In genomic region chr1:24161270-24161669, GRCh38 we compare ENCODE assay signal across 22 cellular contexts. TPM values are rescaled to one million over a fixed set of nuclear protein-coding genes. Genes with fewer than 3 reads are reported as not detected.
"Had no signal": no experiment of that assay in that cellular context is flagged by ENCODE, and none has a peak within 500 bp of the region (broad histone marks: within the 10 kb centered on the region; RNA-seq: fewer than 3 reads in every experiment).

No MANE protein-coding gene starts in this region.

- FAIRE-seq: frontal cortex, keratinocyte had no signal

- H3K27me3 Mint-ChIP-seq: activated CD4-positive, alpha-beta T cell treated with anti-CD3 and anti-CD28 coated beads, Interleukin-2, amount 10 ng/mL, durations not matched to agents 7 days and 5 days; activated naive CD4-positive, alpha-beta T cell treated with anti-CD3 and anti-CD28 coated beads, Interleukin-2, amount 50 U/mL, for 24 hours; activated T-cell treated with anti-CD3 and anti-CD28 coated beads, Interleukin-2, amount 50 U/mL, for 24 hours; naive B cell had no signal

- H3K4me3 ChIP-seq: adrenal gland, dorsolateral prefrontal cortex, left lung, neural progenitor cell, prostate gland, testis had no signal

- H2AFZ ChIP-seq: neural progenitor cell had no signal

- H3K4me2 ChIP-seq: neural progenitor cell had no signal

- H3K9me3 ChIP-seq: adrenal gland, left lung, prostate gland, testis had no signal

- H3K27ac ChIP-seq: adrenal gland, dorsolateral prefrontal cortex, left lung, neural progenitor cell, prostate gland, testis had no signal

- H3K4me1 ChIP-seq: adrenal gland, left lung, neural progenitor cell, prostate gland, testis had no signal

- H3K27ac Mint-ChIP-seq: activated CD4-positive, alpha-beta T cell treated with anti-CD3 and anti-CD28 coated beads, Interleukin-2, amount 10 ng/mL, durations not matched to agents 7 days and 5 days; activated naive CD4-positive, alpha-beta T cell treated with anti-CD3 and anti-CD28 coated beads, Interleukin-2, amount 50 U/mL, for 24 hours; activated T-cell treated with anti-CD3 and anti-CD28 coated beads, Interleukin-2, amount 50 U/mL, for 24 hours; neural progenitor cell had no signal

- H3K36me3 Mint-ChIP-seq: neural progenitor cell had no signal

- H3K4me3 Mint-ChIP-seq: activated CD4-positive, alpha-beta T cell treated with anti-CD3 and anti-CD28 coated beads, Interleukin-2, amount 10 ng/mL, durations not matched to agents 7 days and 5 days; activated CD8-positive, alpha-beta T cell treated with anti-CD3 and anti-CD28 coated beads, Interleukin-2, amount 10 ng/mL, durations not matched to agents 7 days and 5 days; activated naive CD4-positive, alpha-beta T cell treated with anti-CD3 and anti-CD28 coated beads, Interleukin-2, amount 50 U/mL, for 24 hours; activated T-cell treated with anti-CD3 and anti-CD28 coated beads, Interleukin-2, amount 50 U/mL, for 24 hours; neural progenitor cell had no signal

- ATAC-seq: activated CD4-positive, CD25-positive, alpha-beta regulatory T cell treated with anti-CD3 and anti-CD28 coated beads, Interleukin-2, amount 50 U/mL, for 24 hours; activated CD8-positive, alpha-beta T cell treated with anti-CD3 and anti-CD28 coated beads, Interleukin-2, amount 10 ng/mL, durations not matched to agents 7 days and 5 days; left lung; right cardiac atrium had no signal

- H3K9ac ChIP-seq: neural progenitor cell had no signal

- H3K36me3 ChIP-seq: adrenal gland, neural progenitor cell, prostate gland had no signal

- H3K9me3 Mint-ChIP-seq: activated CD4-positive, alpha-beta T cell treated with anti-CD3 and anti-CD28 coated beads, Interleukin-2, amount 10 ng/mL, durations not matched to agents 7 days and 5 days; activated naive CD4-positive, alpha-beta T cell treated with anti-CD3 and anti-CD28 coated beads, Interleukin-2, amount 50 U/mL, for 24 hours; activated T-cell treated with anti-CD3 and anti-CD28 coated beads, Interleukin-2, amount 50 U/mL, for 24 hours; naive B cell; neural progenitor cell had no signal

- H3K27me3 ChIP-seq: adrenal gland, dorsolateral prefrontal cortex, neural progenitor cell, testis had no signal

- DNase-seq: activated CD4-positive, alpha-beta T cell treated with anti-CD3 and anti-CD28 coated beads, Interleukin-2, amount 10 ng/mL, durations not matched to agents 7 days and 5 days; activated CD8-positive, alpha-beta T cell treated with anti-CD3 and anti-CD28 coated beads, Interleukin-2, amount 10 ng/mL, durations not matched to agents 7 days and 5 days; activated gamma-delta T cell; activated T-cell treated with anti-CD3 and anti-CD28 coated beads, Interleukin-2, amount 50 U/mL, for 24 hours; adrenal gland; dorsolateral prefrontal cortex; left lung; naive B cell; right cardiac atrium; stimulated activated CD4-positive, alpha-beta T cell treated with anti-CD3 and anti-CD28 coated beads, Interleukin-4, amount 100 ng/mL, for 1 hour; testis had no signal

RNA-seq across cellular contexts. Expression of gene IL22RA1, which starts 18.3 kb away (rescaled TPM):
- total RNA-seq: activated CD4-positive, alpha-beta T cell treated with anti-CD3 and anti-CD28 coated beads, Interleukin-2, amount 10 ng/mL, durations not matched to agents 7 days and 5 days; activated CD8-positive, alpha-beta T cell treated with anti-CD3 and anti-CD28 coated beads, Interleukin-2, amount 10 ng/mL, durations not matched to agents 7 days and 5 days; epithelial cell of proximal tubule; frontal cortex; lung microvascular endothelial cell; skeletal muscle tissue; T-helper 1 cell treated with Interleukin-12 subunit alpha and Interleukin-12 subunit beta and Interleukin-4 antibody, amounts not matched to agents 30 ng/mL and 1 ng/mL, for 36 hours had no signal

RNA-seq across cellular contexts. Expression of gene IFNLR1, which starts 25.8 kb away (rescaled TPM):
- total RNA-seq: osteoblast, skeletal muscle tissue had no signal

RNA-seq across cellular contexts. Expression of gene MYOM3, which starts 49.3 kb away (rescaled TPM):
- total RNA-seq: activated CD4-positive, alpha-beta T cell treated with anti-CD3 and anti-CD28 coated beads, Interleukin-2, amount 10 ng/mL, durations not matched to agents 7 days and 5 days; activated CD8-positive, alpha-beta T cell treated with anti-CD3 and anti-CD28 coated beads, Interleukin-2, amount 10 ng/mL, durations not matched to agents 7 days and 5 days; frontal cortex; lung microvascular endothelial cell; T-helper 1 cell treated with Interleukin-12 subunit alpha and Interleukin-12 subunit beta and Interleukin-4 antibody, amounts not matched to agents 30 ng/mL and 1 ng/mL, for 36 hours had no signal
